Comparison of ENCODE assay signal across 1 cellular context in the genomic region with DNA sequence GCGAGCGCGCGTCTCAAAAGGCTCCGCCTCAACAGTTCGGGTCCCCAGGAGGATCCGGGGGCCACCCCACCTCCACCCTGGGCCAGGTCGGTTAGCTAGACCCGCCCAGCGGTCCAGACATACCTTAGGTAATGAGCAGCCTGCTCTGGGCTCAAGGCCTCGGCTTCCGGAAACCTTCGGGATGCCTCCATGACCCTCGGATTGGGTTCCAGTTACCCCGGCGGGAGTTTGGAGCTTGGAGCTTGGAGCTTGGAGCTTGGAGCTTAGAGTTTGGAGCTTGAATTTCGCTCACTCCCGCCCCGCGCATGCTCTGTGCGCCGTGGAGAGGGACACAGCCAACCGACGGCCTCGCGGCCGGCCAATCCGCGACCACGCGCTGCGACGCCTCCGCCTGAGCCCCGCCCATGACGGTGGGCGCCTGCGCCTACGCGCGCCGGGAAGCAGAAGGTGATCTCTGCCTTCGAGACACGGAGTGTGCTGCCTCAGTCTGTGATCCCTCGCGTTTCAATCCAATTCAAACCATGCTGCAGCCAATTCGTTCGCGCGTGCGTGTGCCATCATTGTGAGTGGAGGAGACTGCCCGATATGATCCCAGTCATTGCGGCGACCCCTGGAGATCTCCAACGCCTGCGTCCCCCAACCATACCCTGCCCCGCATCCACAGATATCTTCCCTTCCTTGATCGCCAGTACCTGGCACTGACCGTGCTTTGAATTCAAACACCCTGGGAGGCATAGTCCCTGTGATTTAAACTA.
TF ChIP-seq lines count a peak whose summit lies in the region.

A gene with protein sequence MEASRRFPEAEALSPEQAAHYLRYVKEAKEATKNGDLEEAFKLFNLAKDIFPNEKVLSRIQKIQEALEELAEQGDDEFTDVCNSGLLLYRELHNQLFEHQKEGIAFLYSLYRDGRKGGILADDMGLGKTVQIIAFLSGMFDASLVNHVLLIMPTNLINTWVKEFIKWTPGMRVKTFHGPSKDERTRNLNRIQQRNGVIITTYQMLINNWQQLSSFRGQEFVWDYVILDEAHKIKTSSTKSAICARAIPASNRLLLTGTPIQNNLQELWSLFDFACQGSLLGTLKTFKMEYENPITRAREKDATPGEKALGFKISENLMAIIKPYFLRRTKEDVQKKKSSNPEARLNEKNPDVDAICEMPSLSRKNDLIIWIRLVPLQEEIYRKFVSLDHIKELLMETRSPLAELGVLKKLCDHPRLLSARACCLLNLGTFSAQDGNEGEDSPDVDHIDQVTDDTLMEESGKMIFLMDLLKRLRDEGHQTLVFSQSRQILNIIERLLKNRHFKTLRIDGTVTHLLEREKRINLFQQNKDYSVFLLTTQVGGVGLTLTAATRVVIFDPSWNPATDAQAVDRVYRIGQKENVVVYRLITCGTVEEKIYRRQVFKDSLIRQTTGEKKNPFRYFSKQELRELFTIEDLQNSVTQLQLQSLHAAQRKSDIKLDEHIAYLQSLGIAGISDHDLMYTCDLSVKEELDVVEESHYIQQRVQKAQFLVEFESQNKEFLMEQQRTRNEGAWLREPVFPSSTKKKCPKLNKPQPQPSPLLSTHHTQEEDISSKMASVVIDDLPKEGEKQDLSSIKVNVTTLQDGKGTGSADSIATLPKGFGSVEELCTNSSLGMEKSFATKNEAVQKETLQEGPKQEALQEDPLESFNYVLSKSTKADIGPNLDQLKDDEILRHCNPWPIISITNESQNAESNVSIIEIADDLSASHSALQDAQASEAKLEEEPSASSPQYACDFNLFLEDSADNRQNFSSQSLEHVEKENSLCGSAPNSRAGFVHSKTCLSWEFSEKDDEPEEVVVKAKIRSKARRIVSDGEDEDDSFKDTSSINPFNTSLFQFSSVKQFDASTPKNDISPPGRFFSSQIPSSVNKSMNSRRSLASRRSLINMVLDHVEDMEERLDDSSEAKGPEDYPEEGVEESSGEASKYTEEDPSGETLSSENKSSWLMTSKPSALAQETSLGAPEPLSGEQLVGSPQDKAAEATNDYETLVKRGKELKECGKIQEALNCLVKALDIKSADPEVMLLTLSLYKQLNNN (minus strand): TSS at position 307 of the 755 bp plus-strand sequence. CDS start 116 bp downstream, at position 191.

TF ChIP-seq in HEK293, 187 proteins besides CTCF, POLR2A, EP300 and RAD21 (continued from another document):
- TF ChIP-seq, protein P1, sequence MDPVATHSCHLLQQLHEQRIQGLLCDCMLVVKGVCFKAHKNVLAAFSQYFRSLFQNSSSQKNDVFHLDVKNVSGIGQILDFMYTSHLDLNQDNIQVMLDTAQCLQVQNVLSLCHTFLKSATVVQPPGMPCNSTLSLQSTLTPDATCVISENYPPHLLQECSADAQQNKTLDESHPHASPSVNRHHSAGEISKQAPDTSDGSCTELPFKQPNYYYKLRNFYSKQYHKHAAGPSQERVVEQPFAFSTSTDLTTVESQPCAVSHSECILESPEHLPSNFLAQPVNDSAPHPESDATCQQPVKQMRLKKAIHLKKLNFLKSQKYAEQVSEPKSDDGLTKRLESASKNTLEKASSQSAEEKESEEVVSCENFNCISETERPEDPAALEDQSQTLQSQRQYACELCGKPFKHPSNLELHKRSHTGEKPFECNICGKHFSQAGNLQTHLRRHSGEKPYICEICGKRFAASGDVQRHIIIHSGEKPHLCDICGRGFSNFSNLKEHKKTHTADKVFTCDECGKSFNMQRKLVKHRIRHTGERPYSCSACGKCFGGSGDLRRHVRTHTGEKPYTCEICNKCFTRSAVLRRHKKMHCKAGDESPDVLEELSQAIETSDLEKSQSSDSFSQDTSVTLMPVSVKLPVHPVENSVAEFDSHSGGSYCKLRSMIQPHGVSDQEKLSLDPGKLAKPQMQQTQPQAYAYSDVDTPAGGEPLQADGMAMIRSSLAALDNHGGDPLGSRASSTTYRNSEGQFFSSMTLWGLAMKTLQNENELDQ (tag by site-specific recombination; IDR thresholded peaks at IDR 0.05; ENCODE audit: low read depth): no peak
- TF ChIP-seq, protein P2, sequence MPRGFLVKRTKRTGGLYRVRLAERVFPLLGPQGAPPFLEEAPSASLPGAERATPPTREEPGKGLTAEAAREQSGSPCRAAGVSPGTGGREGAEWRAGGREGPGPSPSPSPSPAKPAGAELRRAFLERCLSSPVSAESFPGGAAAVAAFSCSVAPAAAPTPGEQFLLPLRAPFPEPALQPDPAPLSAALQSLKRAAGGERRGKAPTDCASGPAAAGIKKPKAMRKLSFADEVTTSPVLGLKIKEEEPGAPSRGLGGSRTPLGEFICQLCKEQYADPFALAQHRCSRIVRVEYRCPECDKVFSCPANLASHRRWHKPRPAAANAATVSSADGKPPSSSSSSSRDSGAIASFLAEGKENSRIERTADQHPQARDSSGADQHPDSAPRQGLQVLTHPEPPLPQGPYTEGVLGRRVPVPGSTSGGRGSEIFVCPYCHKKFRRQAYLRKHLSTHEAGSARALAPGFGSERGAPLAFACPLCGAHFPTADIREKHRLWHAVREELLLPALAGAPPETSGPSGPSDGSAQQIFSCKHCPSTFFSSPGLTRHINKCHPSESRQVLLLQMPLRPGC (tag by site-specific recombination; IDR thresholded peaks at IDR 0.05): 0 out of 2 replicates have a peak, but pooled peaks have one; percentile 24
- TF ChIP-seq ZBTB20 (tag by site-specific recombination; IDR thresholded peaks at IDR 0.05) (no peak), ZNF626 (tag by site-specific recombination; IDR thresholded peaks at IDR 0.05) (no peak), TRIM28 (IDR thresholded peaks at IDR 0.05; ENCODE audit: borderline replicate concordance, low read length) (no peak; the same call in 1 of the 2 replicates), PRDM1 (tag by site-specific recombination; IDR thresholded peaks at IDR 0.05) (no peak), ZNF19 (tag by site-specific recombination; IDR thresholded peaks at IDR 0.05; ENCODE audit: low read depth) (no peak), HOXC10 (CRISPR knock-in tag; IDR thresholded peaks at IDR 0.05) (no peak), KLF8 (tag by site-specific recombination; IDR thresholded peaks at IDR 0.05) (peak; percentile 40; the same call in 1 of the 2 replicates)
- TF ChIP-seq, protein P3, sequence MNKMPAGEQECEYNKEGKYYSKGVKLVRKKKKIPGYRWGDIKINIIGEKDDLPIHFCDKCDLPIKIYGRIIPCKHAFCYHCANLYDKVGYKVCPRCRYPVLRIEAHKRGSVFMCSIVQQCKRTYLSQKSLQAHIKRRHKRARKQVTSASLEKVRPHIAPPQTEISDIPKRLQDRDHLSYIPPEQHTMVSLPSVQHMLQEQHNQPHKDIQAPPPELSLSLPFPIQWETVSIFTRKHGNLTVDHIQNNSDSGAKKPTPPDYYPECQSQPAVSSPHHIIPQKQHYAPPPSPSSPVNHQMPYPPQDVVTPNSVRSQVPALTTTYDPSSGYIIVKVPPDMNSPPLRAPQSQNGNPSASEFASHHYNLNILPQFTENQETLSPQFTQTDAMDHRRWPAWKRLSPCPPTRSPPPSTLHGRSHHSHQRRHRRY (tag by site-specific recombination; IDR thresholded peaks at IDR 0.05): no peak
- TF ChIP-seq, protein P4, sequence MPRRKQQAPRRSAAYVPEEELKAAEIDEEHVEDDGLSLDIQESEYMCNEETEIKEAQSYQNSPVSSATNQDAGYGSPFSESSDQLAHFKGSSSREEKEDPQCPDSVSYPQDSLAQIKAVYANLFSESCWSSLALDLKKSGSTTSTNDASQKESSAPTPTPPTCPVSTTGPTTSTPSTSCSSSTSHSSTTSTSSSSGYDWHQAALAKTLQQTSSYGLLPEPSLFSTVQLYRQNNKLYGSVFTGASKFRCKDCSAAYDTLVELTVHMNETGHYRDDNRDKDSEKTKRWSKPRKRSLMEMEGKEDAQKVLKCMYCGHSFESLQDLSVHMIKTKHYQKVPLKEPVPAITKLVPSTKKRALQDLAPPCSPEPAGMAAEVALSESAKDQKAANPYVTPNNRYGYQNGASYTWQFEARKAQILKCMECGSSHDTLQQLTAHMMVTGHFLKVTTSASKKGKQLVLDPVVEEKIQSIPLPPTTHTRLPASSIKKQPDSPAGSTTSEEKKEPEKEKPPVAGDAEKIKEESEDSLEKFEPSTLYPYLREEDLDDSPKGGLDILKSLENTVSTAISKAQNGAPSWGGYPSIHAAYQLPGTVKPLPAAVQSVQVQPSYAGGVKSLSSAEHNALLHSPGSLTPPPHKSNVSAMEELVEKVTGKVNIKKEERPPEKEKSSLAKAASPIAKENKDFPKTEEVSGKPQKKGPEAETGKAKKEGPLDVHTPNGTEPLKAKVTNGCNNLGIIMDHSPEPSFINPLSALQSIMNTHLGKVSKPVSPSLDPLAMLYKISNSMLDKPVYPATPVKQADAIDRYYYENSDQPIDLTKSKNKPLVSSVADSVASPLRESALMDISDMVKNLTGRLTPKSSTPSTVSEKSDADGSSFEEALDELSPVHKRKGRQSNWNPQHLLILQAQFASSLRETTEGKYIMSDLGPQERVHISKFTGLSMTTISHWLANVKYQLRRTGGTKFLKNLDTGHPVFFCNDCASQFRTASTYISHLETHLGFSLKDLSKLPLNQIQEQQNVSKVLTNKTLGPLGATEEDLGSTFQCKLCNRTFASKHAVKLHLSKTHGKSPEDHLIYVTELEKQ (tag by site-specific recombination; IDR thresholded peaks at IDR 0.05; ENCODE audit: borderline replicate concordance): no peak
